10 cellular contexts compared by ENCODE assay signal in the genomic region with DNA sequence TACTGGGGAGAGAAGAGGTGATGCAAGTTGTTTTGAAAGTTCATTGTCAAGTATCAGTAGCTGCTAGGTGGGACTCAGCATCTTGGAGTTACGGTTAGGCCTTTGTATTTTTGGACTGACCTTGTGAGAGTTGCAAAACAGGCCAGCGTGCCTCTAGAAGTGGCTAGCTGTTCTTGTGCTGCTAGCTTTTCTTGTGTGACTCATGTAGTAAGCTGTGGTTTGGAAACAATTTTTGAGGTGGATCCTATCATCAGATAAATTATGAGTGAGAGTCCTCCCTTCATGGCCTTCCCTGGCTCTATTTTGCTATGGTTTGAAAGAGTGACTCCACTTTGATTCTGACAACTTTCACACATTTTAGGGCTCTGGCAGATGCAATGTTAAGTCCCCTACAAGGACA.
DNase-seq lines count a peak whose midpoint lies in the region; ATAC-seq, FAIRE-seq and TF ChIP-seq lines count a peak whose summit lies in the region.
"Had no signal": no experiment of that assay in that cellular context is flagged by ENCODE, and none has a peak within 500 bp of the region (broad histone marks: within the 10 kb centered on the region; RNA-seq: fewer than 3 reads in every experiment).

No MANE protein-coding gene starts in this region.

- H3K27me3 Mint-ChIP-seq in activated T-cell treated with anti-CD3 and anti-CD28 coated beads, Interleukin-2, amount 50 U/mL, for 72 hours (ENCODE audit: low read depth), result no peaks in the 10 kb centered on the region
- H3K27me3 Mint-ChIP-seq in glutamatergic neuron (ENCODE audit: unreplicated experiment), result no peaks in the 10 kb centered on the region

- peak overlapping the region; percentile 28 for H3K27ac ChIP-seq in brain microvascular endothelial cell
- H3K27ac ChIP-seq: C4-2B, SJSA1 had no signal

- H3K4me1 Mint-ChIP-seq in activated T-cell treated with anti-CD3 and anti-CD28 coated beads, Interleukin-2, amount 50 U/mL, for 72 hours (ENCODE audit: low read depth), result peaks cover 29% of the 10 kb centered on the region
- peaks cover 13% of the 10 kb centered on the region for H3K4me1 Mint-ChIP-seq in glutamatergic neuron (ENCODE audit: low read depth, unreplicated experiment)

- in situ Hi-C loops in brain microvascular endothelial cell (cut with HindIII; ENCODE audit: low pct_ligation_motif_present, low sequenced_read_pairs), result loop anchor here (25.0 kb wide), 1 partner anchor 416 kb away; a partner anchor contains a TSS

- H3K27me3 ChIP-seq in brain microvascular endothelial cell (replicated peaks), result no peaks in the 10 kb centered on the region
- H3K27me3 ChIP-seq: SJSA1 had no signal

- H3K36me3 Mint-ChIP-seq in activated T-cell treated with anti-CD3 and anti-CD28 coated beads, Interleukin-2, amount 50 U/mL, for 72 hours (ENCODE audit: insufficient read depth in 2 of 2), result peaks cover 4 to 7% of the 10 kb centered on the region in 2 donors
- H3K36me3 Mint-ChIP-seq in glutamatergic neuron (ENCODE audit: unreplicated experiment), result peaks cover 15% of the 10 kb centered on the region

- H3K36me3 ChIP-seq in brain microvascular endothelial cell (replicated peaks), result no peaks in the 10 kb centered on the region
- H3K36me3 ChIP-seq: SJSA1 had no signal

- TF ChIP-seq CTCF in brain microvascular endothelial cell (IDR thresholded peaks at IDR 0.05; ENCODE audit: low read depth, low read length, missing control alignments), result no peak
- no peak for TF ChIP-seq CTCF in glutamatergic neuron (IDR thresholded peaks at IDR 0.05; ENCODE audit: partially characterized antibody, unreplicated experiment)

- H3K27ac Mint-ChIP-seq in activated T-cell treated with anti-CD3 and anti-CD28 coated beads, Interleukin-2, amount 50 U/mL, for 72 hours, result no peak overlapping the region
- H3K27ac Mint-ChIP-seq in glutamatergic neuron (ENCODE audit: unreplicated experiment), result no peak overlapping the region

- H3K9me3 Mint-ChIP-seq in activated T-cell treated with anti-CD3 and anti-CD28 coated beads, Interleukin-2, amount 50 U/mL, for 72 hours, result peaks cover 5 to 9% of the 10 kb centered on the region in 2 donors
- H3K9me3 Mint-ChIP-seq in glutamatergic neuron (ENCODE audit: unreplicated experiment), result peaks cover 3% of the 10 kb centered on the region

- H3K4me3 Mint-ChIP-seq in activated T-cell treated with anti-CD3 and anti-CD28 coated beads, Interleukin-2, amount 50 U/mL, for 72 hours, result peak overlapping the region in 1 of 2 donors; percentile 17
- H3K4me3 Mint-ChIP-seq in glutamatergic neuron (ENCODE audit: unreplicated experiment), result no peak overlapping the region

- peak in 1 of 2 donors; percentile 4 for DNase-seq in activated T-cell treated with anti-CD3 and anti-CD28 coated beads, Interleukin-2, amount 50 U/mL, for 72 hours
- no peak for DNase-seq in activated T-cell treated with anti-CD3 and anti-CD28 coated beads, Interleukin-2, amount 50 U/mL, for 1 hour
- DNase-seq in brain microvascular endothelial cell (peak; percentile 92), urothelium cell line (ENCODE audit: low spot score) (peak; percentile 73), NCI-H748 treated with DMSO at 0.1 percent for 48 hours (lab: John Stamatoyannopoulos, UW) (no peak), glutamatergic neuron (no peak), GM19240 (ENCODE audit: insufficient read length, low spot score) (no peak)

- FAIRE-seq in urothelium cell line (lab: Jason Lieb, UNC), result peak; percentile 65

- ATAC-seq in activated T-cell treated with anti-CD3 and anti-CD28 coated beads, Interleukin-2, amount 50 U/mL, for 72 hours (replicated peaks in 1 of 2), result peak; percentile 81 to 87
- peak; percentile 36 for ATAC-seq in HG03558 (IDR thresholded peaks at IDR 0.05; ENCODE audit: extremely low read depth, unreplicated experiment)

- H3K4me3 ChIP-seq in brain microvascular endothelial cell (ENCODE audit: low read depth, low read length), result no peak overlapping the region
- H3K4me3 ChIP-seq: SJSA1 had no signal

Comparison
In these comparisons a context has a peak if more than half of its experiments do, and no peak if none do; other contexts are left out.
1. DNase-seq: peak in brain microvascular endothelial cell (single experiment) and urothelium cell line (single experiment); none in activated T-cell treated with anti-CD3 and anti-CD28 coated beads, Interleukin-2, amount 50 U/mL, for 1 hour (single experiment), NCI-H748 treated with DMSO at 0.1 percent for 48 hours (single experiment), glutamatergic neuron (single experiment) and GM19240 (single experiment).